1 cellular context compared by ENCODE assay signal in the genomic region with DNA sequence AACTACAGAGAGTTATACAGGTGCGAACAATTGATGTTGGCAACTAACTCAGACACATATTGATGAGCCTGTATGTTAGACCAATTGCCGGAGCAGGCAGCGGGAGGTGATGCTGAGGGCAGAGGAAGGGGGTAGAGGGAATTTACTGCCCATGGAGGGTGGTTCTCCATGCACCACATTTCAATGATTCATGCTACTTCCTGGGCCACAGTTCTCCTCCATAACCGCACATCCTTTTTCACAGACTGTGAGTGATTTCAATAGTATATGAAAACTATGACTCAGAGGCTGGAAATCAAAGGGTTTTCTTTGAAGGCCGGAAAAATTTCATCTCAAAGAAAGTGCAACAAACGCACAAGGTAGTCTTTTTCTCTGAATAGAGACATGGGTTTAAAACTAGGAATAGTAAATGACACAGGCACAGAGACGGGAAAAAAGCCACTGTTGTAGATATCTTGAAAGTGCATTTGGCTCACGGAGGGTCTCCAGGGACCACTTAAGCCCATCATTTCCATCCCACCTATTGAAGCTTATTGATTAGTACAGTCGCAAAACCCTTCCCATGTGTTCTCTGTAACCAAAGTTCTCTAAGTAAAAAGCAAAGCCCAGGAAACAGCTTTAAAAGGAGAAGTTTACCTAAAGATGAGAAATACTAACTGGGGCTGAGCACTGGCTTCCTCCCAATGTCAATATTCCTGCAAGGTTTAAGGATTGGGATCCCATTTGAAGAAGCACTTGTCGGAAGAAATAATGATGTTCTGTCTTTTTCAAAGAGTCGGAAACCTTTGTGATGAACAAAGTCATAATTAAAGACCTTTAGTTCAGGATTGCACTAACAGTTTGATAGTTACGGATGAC.
TF ChIP-seq lines count a peak whose summit lies in the region.

No MANE protein-coding gene starts in this region.

TF ChIP-seq in WTC11, 78 proteins besides CTCF, POLR2A, EP300 and RAD21 (continued from another document):
- TF ChIP-seq, protein P1, sequence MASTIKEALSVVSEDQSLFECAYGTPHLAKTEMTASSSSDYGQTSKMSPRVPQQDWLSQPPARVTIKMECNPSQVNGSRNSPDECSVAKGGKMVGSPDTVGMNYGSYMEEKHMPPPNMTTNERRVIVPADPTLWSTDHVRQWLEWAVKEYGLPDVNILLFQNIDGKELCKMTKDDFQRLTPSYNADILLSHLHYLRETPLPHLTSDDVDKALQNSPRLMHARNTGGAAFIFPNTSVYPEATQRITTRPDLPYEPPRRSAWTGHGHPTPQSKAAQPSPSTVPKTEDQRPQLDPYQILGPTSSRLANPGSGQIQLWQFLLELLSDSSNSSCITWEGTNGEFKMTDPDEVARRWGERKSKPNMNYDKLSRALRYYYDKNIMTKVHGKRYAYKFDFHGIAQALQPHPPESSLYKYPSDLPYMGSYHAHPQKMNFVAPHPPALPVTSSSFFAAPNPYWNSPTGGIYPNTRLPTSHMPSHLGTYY (CRISPR knock-in tag; IDR thresholded peaks at IDR 0.05) = no peak
- TF ChIP-seq, protein P2, sequence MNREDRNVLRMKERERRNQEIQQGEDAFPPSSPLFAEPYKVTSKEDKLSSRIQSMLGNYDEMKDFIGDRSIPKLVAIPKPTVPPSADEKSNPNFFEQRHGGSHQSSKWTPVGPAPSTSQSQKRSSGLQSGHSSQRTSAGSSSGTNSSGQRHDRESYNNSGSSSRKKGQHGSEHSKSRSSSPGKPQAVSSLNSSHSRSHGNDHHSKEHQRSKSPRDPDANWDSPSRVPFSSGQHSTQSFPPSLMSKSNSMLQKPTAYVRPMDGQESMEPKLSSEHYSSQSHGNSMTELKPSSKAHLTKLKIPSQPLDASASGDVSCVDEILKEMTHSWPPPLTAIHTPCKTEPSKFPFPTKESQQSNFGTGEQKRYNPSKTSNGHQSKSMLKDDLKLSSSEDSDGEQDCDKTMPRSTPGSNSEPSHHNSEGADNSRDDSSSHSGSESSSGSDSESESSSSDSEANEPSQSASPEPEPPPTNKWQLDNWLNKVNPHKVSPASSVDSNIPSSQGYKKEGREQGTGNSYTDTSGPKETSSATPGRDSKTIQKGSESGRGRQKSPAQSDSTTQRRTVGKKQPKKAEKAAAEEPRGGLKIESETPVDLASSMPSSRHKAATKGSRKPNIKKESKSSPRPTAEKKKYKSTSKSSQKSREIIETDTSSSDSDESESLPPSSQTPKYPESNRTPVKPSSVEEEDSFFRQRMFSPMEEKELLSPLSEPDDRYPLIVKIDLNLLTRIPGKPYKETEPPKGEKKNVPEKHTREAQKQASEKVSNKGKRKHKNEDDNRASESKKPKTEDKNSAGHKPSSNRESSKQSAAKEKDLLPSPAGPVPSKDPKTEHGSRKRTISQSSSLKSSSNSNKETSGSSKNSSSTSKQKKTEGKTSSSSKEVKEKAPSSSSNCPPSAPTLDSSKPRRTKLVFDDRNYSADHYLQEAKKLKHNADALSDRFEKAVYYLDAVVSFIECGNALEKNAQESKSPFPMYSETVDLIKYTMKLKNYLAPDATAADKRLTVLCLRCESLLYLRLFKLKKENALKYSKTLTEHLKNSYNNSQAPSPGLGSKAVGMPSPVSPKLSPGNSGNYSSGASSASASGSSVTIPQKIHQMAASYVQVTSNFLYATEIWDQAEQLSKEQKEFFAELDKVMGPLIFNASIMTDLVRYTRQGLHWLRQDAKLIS (CRISPR knock-in tag; IDR thresholded peaks at IDR 0.05; ENCODE audit: borderline replicate concordance) = no peak
- no peak for TF ChIP-seq SMAD4 (CRISPR knock-in tag; IDR thresholded peaks at IDR 0.05)
- TF ChIP-seq ZNF416 (CRISPR knock-in tag; IDR thresholded peaks at IDR 0.05) = no peak
